In the genomic region with DNA sequence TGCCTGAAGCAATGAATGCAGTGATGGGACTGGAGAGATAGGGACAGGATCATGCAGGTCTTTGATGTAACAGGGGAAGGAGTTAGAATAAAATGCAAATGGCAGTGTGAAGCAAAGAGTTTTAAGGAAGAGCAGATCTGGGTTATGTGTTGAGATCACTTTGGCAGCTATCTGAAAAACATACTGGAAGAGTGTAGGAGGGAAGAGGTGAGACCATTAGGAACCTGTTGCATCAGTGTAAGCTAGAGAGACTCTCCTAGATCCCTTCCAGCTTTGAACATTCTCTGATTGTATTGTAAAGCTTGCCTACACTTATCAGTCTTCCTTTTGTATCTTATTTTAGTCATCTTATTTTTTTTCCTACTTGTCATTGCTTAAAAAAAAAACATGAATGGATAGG, we compare ENCODE assay signal across 16 cellular contexts. TPM values are rescaled to one million over a fixed set of nuclear protein-coding genes. Genes with fewer than 3 reads are reported as not detected.
DNase-seq lines count a peak whose midpoint lies in the region; ATAC-seq and TF ChIP-seq lines count a peak whose summit lies in the region.
"Had no signal": no experiment of that assay in that cellular context is flagged by ENCODE, and none has a peak within 500 bp of the region (broad histone marks: within the 10 kb centered on the region; RNA-seq: fewer than 3 reads in every experiment).

No MANE protein-coding gene starts in this region.

- peaks cover 100% of the 10 kb centered on the region for H4K20me1 ChIP-seq in smooth muscle cell (ENCODE audit: low read depth)

- no peak overlapping the region for H2AFZ ChIP-seq in smooth muscle cell (ENCODE audit: low read depth)

- no peak overlapping the region for H3K4me2 ChIP-seq in smooth muscle cell

- in situ Hi-C loops in ACHN (cut with HindIII; ENCODE audit: low pct_ligation_motif_present, low pct_unique_long_range_greater_than_20kb, low sequenced_read_pairs): no loop called here

- H3F3A ChIP-seq in smooth muscle cell (ENCODE audit: low read depth): no peaks in the 10 kb centered on the region

- no peaks in the 10 kb centered on the region for H3K27me3 ChIP-seq in smooth muscle cell (ENCODE audit: low read depth)
- H3K27me3 ChIP-seq: BLaER1 treated with 17β-estradiol and CSF1 and Interleukin-3, amounts not matched to agents 10 nM and 100 nM had no signal

- H3K9ac ChIP-seq in smooth muscle cell (ENCODE audit: low read depth): no peak overlapping the region
- H3K9ac ChIP-seq: BLaER1 treated with 17β-estradiol and CSF1 and Interleukin-3, amounts not matched to agents 10 nM and 100 nM had no signal

- peaks cover 18% of the 10 kb centered on the region for H3K4me1 ChIP-seq in smooth muscle cell (ENCODE audit: low read depth)
- H3K4me1 ChIP-seq: HAP-1 had no signal

- TF ChIP-seq CTCF in smooth muscle cell (IDR thresholded peaks at IDR 0.05; ENCODE audit: borderline replicate concordance, insufficient read depth, poor library complexity, severe bottlenecking): no peak

- peaks cover 99% of the 10 kb centered on the region for H3K79me2 ChIP-seq in smooth muscle cell (ENCODE audit: low read depth)

- DNase-seq in NCI-H82 (lab: John Stamatoyannopoulos, UW) (peak; percentile 27), NCI-H82 treated with DMSO at 0.1 percent for 48 hours (lab: John Stamatoyannopoulos, UW; ENCODE audit: unreplicated experiment) (no peak), NCI-H69 (lab: John Stamatoyannopoulos, UW) (peak; percentile 8), left lobe of liver (ENCODE audit: low spot score) (no peak), ACHN (no peak), smooth muscle cell (lab: John Stamatoyannopoulos, UW; ENCODE audit: unreplicated experiment) (no peak)
- DNase-seq: 8988T; CD4-positive, CD25-positive, alpha-beta regulatory T cell; DMS79; HFFc6; IMR-90 had no signal

- H3K27ac ChIP-seq in smooth muscle cell (ENCODE audit: low read depth): no peak overlapping the region
- H3K27ac ChIP-seq: BLaER1 treated with 17β-estradiol and CSF1 and Interleukin-3, amounts not matched to agents 10 nM and 100 nM; HL-60 had no signal

- H3K9me3 ChIP-seq in smooth muscle cell (replicated peaks; ENCODE audit: low read depth): no peaks in the 10 kb centered on the region
- H3K9me3 ChIP-seq: BLaER1 treated with 17β-estradiol and CSF1 and Interleukin-3, amounts not matched to agents 10 nM and 100 nM; HAP-1 had no signal

- ATAC-seq in left lobe of liver: peak; percentile 29
- ATAC-seq in HG03354 (IDR thresholded peaks at IDR 0.05; ENCODE audit: poor library complexity, severe bottlenecking, unreplicated experiment): no peak
- ATAC-seq: GM12878 had no signal

- no peaks in the 10 kb centered on the region for H3K36me3 ChIP-seq in smooth muscle cell (ENCODE audit: low read depth)
- H3K36me3 ChIP-seq: BLaER1 treated with 17β-estradiol and CSF1 and Interleukin-3, amounts not matched to agents 10 nM and 100 nM; HAP-1 had no signal

- no peak overlapping the region for H3K4me3 ChIP-seq in smooth muscle cell
- H3K4me3 ChIP-seq: BLaER1 treated with 17β-estradiol and CSF1 and Interleukin-3, amounts not matched to agents 10 nM and 100 nM; GM12878; HAP-1 had no signal

RNA-seq across cellular contexts. Expression of a gene that starts 10.5 kb away (rescaled TPM):
- total RNA-seq in left lobe of liver (7.2 TPM), smooth muscle cell (39.7 and 40.0 TPM in 2 replicates)
- 12.4 and 15.2 TPM in 2 replicates for polyA plus RNA-seq in smooth muscle cell

Comparison
In these comparisons a context has a peak if more than half of its experiments do, and no peak if none do; other contexts are left out.
1. DNase-seq: peak in NCI-H82 (single experiment) and NCI-H69 (single experiment); none in NCI-H82 treated with DMSO at 0.1 percent for 48 hours (single experiment), left lobe of liver (single experiment), ACHN (single experiment) and smooth muscle cell (single experiment).